8 cellular contexts compared by ENCODE assay signal in the genomic region with DNA sequence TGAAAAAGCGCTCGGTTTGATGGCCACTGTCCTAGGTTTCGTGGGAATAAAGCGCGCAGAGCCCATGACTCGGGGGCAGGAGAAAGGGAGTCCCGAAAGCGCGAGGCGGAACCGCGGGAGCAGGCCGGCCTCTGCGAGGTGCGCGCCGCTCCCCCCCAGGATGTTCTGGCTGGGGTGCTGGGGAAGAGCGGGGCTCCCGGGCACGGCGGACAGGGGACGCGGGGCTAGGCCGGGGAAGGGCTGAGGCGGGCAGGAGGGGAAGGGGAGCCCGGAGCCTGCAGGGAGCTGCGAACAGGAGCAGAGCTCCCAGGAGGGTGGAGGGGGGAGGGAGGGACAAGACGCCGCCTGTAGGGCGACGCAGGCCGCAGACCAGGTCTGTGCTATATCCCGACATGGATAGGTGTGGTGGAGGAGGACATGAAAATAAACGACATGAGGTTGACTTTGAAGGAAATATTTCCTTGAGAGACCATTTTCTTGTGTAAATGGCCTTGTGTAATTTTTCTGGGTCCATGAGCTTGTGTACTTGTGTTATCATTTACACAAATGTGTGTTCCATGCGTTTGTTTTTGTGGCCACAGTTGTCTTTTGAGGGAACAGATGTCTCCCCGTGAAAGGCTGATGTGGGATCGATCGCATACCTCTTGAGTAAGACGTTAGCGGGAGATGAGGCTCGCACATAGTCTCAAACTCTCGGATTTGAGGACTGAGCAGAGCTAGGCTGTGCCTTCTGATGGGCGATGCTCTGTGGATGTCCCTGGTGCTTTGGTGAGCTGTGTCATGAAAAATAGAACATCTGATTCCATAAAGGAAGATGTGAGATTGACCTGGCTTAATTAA. TPM values are rescaled to one million over a fixed set of nuclear protein-coding genes. Genes with fewer than 3 reads are reported as not detected.
A peak's percentile ranks its signal among the peaks of the same experiment; 100 is the strongest.
DNase-seq lines count a peak whose midpoint lies in the region; ATAC-seq and TF ChIP-seq lines count a peak whose summit lies in the region.

No MANE protein-coding gene starts in this region.

- H3K9me3 ChIP-seq in OCI-LY7 (ENCODE audit: low read length) = no peaks in the 10 kb centered on the region
- H3K9me3 ChIP-seq in aorta (ENCODE audit: control insufficient read depth, low read length) = no peaks in the 10 kb centered on the region

- H3K4me1 Mint-ChIP-seq in Calu3 (ENCODE audit: low read depth, unreplicated experiment) = peaks cover 27% of the 10 kb centered on the region

- no peak overlapping the region for H3K27ac Mint-ChIP-seq in Calu3 (ENCODE audit: unreplicated experiment)

- no peaks in the 10 kb centered on the region for H3K27me3 Mint-ChIP-seq in Calu3 (ENCODE audit: unreplicated experiment)

- CTCF ChIA-PET in Calu3 (lab: Charles Lee) (no interaction called here), OCI-LY7 (lab: Charles Lee; ENCODE audit: unreplicated experiment) (interaction anchor here (0.6 to 0.9 kb wide), 2 partner anchors 9 to 137 kb away, joined by 4 to 6 read pairs; no protein-coding TSS in a partner anchor)

- POLR2A ChIA-PET in OCI-LY7 (lab: Charles Lee) = interaction anchor here (0.6 to 1.0 kb wide), 5 partner anchors 9 to 98 kb away, joined by 3 to 5 read pairs (median 3); no protein-coding TSS in a partner anchor

- peaks cover 67% of the 10 kb centered on the region for H3K79me2 ChIP-seq in OCI-LY7 (ENCODE audit: insufficient read depth, low read depth, low read length)

- H3K36me3 ChIP-seq in OCI-LY7 (ENCODE audit: insufficient read depth, low read length) (peaks cover 66% of the 10 kb centered on the region), aorta (ENCODE audit: control insufficient read depth in 1 of 2, insufficient read depth in 2 of 2, low read length in 1 of 2) (peaks cover 0 to 1% of the 10 kb centered on the region in 2 donors)

- H3K4me3 Mint-ChIP-seq in Calu3 (ENCODE audit: low read depth, unreplicated experiment) = peak overlapping the region; percentile 81

- H3K4me3 ChIP-seq in OCI-LY7 (ENCODE audit: low read depth, low read length, poor library complexity, severe bottlenecking) = peak overlapping the region; percentile 86
- H3K4me3 ChIP-seq in aorta (ENCODE audit: low read length in 2 of 2) = peak overlapping the region; percentile 67 to 80

- no peaks in the 10 kb centered on the region for H3K9me3 Mint-ChIP-seq in Calu3 (ENCODE audit: low read depth, unreplicated experiment)

- H3K27ac ChIP-seq in OCI-LY7 (ENCODE audit: low read depth, low read length, poor library complexity, severe bottlenecking) (peak overlapping the region; percentile 88), aorta (ENCODE audit: low read depth in 1 of 2, low read length in 2 of 2) (peak overlapping the region in 1 of 2 donors; percentile 62)

- H3K27me3 ChIP-seq in aorta (ENCODE audit: control insufficient read depth in 1 of 2, insufficient read depth in 2 of 2, low read length in 1 of 2) = no peaks in the 10 kb centered on the region

- no peaks in the 10 kb centered on the region for H3K9me2 ChIP-seq in OCI-LY7 (ENCODE audit: insufficient read depth, low read length)

- TF ChIP-seq CTCF in Calu3 (IDR thresholded peaks at IDR 0.05; ENCODE audit: unreplicated experiment) (no peak), OCI-LY7 (conservative IDR thresholded peaks at IDR 0.05; ENCODE audit: low read length) (peak; percentile 43; the same call in 1 of the 2 replicates)

- peak overlapping the region; percentile 64; the same call in 1 of the 2 replicates for H2AFZ ChIP-seq in OCI-LY7 (ENCODE audit: low read length)

- 10% methylated on average over 41 to 43 of the region's 43 CpGs for WGBS in aorta, 2 donors

- peaks cover 69% of the 10 kb centered on the region for H3K36me3 Mint-ChIP-seq in Calu3 (ENCODE audit: insufficient read depth, unreplicated experiment)

- ATAC-seq in HG03064 (IDR thresholded peaks at IDR 0.05; ENCODE audit: low read depth, unreplicated experiment) = peak; percentile 10
- ATAC-seq in aorta (ENCODE audit: low FRiP score) = no peak
- no peak for ATAC-seq in HG02885 (IDR thresholded peaks at IDR 0.05; ENCODE audit: poor library complexity, unreplicated experiment)

- BruUV-seq in Calu3 (replicated peaks; lab: Mats Ljungman, UMichigan) (no TSS peak), OCI-LY7 (replicated peaks; lab: Mats Ljungman, UMichigan) (no TSS peak)

- intact Hi-C loops in Calu3 (cut with micrococcal nuclease; ENCODE audit: unreplicated experiment) = no loop called here
- intact Hi-C loops in OCI-LY7 (cut with micrococcal nuclease; ENCODE audit: unreplicated experiment) = loop anchor here (2.0 kb wide), 1 partner anchor 32 kb away; no protein-coding TSS in a partner anchor
- intact Hi-C loops in aorta (cut with DNase I) = loop anchor here in 1 of 2 donors (2.0 kb wide), 1 partner anchor 38 kb away; the partner anchor contains the start of gene YBEY

- H3K4me1 ChIP-seq in OCI-LY7 (ENCODE audit: insufficient read depth, low read length, poor library complexity, severe bottlenecking) (peaks cover 27% of the 10 kb centered on the region), aorta (ENCODE audit: control insufficient read depth in 1 of 2, insufficient read depth in 2 of 2, low read length in 2 of 2) (no peaks in the 10 kb centered on the region)

- peak overlapping the region; percentile 93 for H3K4me2 ChIP-seq in OCI-LY7 (ENCODE audit: low read length)

- H4K20me1 ChIP-seq in OCI-LY7 (ENCODE audit: insufficient read depth, low read length) = peaks cover 28% of the 10 kb centered on the region

- DNase-seq in Calu3 = peak; percentile 45
- peak; percentile 60 for DNase-seq in OCI-LY7 (ENCODE audit: low spot score)
- DNase-seq in activated naive CD4-positive, alpha-beta T cell treated with Interleukin-2 at 50 U/mL for 16 hours = peak; percentile 36
- DNase-seq in germinal center (ENCODE audit: low spot score) = peak; percentile 57
- DNase-seq in occipital lobe (lab: John Stamatoyannopoulos, UW) = peak; percentile 22
- DNase-seq in aorta = peak; percentile 59 to 82

RNA-seq across cellular contexts. Expression of gene PCNT, which starts 1.3 kb away (rescaled TPM):
- total RNA-seq in Calu3 (2022) (32.2 and 34.3 TPM in 2 replicates), OCI-LY7 (2022) (75.8 and 84.1 TPM in 2 replicates), occipital lobe (18.4 TPM), aorta (10 to 100 TPM; 30.7 to 33.0 TPM)
- total RNA-seq in OCI-LY7 (2014; rRNA removed; shearing (Covaris generic)) = 41.5 and 48.4 TPM in 2 replicates
- 10 to 100 TPM in 1 of 2 donors, 1 to 10 TPM in 1; 6.4 to 21.6 TPM for polyA plus RNA-seq in aorta

RNA-seq across cellular contexts. Expression of gene C21orf58, which starts 1.6 kb away (rescaled TPM):
- 23.4 and 28.2 TPM in 2 replicates for total RNA-seq in Calu3 (2022)
- 102 and 112 TPM in 2 replicates for total RNA-seq in OCI-LY7 (2014; rRNA removed; shearing (Covaris generic))
- total RNA-seq in OCI-LY7 (2022) = 141 and 172 TPM in 2 replicates
- 3.0 TPM for total RNA-seq in occipital lobe
- total RNA-seq in aorta = 1 to 10 TPM in 1 of 2 donors, under 1 TPM in 1; 0.81 to 3.7 TPM
- polyA plus RNA-seq in aorta = 1 to 10 TPM in 1 of 2 donors, under 1 TPM in 1; 0.38 to 2.5 TPM

RNA-seq across cellular contexts. Expression of gene YBEY, which starts 39.2 kb away (rescaled TPM):
- total RNA-seq in Calu3 (2022) = 10.4 and 11.3 TPM in 2 replicates
- 18.3 and 24.5 TPM in 2 replicates for total RNA-seq in OCI-LY7 (2014; rRNA removed; shearing (Covaris generic))
- 22.8 and 23.5 TPM in 2 replicates for total RNA-seq in OCI-LY7 (2022)
- 11.7 TPM for total RNA-seq in occipital lobe
- total RNA-seq in aorta = 10 to 100 TPM in 1 of 2 donors, 1 to 10 TPM in 1; 7.7 to 11.3 TPM
- 10 to 100 TPM; 15.7 to 16.7 TPM for polyA plus RNA-seq in aorta

RNA-seq across cellular contexts. Expression of gene MCM3AP, which starts 39.9 kb away (rescaled TPM):
- total RNA-seq in Calu3 (2022) (64.1 and 66.5 TPM in 2 replicates), OCI-LY7 (2022) (146 and 166 TPM in 2 replicates), occipital lobe (82.7 TPM), aorta (100 to 1,000 TPM in 1 of 2 donors, 10 to 100 TPM in 1; 73.0 to 111 TPM)
- total RNA-seq in OCI-LY7 (2014; rRNA removed; shearing (Covaris generic)) = 90.1 and 109 TPM in 2 replicates
- polyA plus RNA-seq in aorta = 10 to 100 TPM; 14.7 to 61.1 TPM
